ENCODE assay signal across 16 cellular contexts in genomic region chr5:150460781-150461180, GRCh38. TPM values are rescaled to one million over a fixed set of nuclear protein-coding genes. Genes with fewer than 3 reads are reported as not detected.
A peak's percentile ranks its signal among the peaks of the same experiment; 100 is the strongest.
DNase-seq lines count a peak whose midpoint lies in the region; ATAC-seq and TF ChIP-seq lines count a peak whose summit lies in the region.
"Had no signal": no experiment of that assay in that cellular context is flagged by ENCODE, and none has a peak within 500 bp of the region (broad histone marks: within the 10 kb centered on the region; RNA-seq: fewer than 3 reads in every experiment).

No MANE protein-coding gene starts in this region.

- no peak overlapping the region for H3K14ac ChIP-seq in neuronal stem cell (ENCODE audit: low read length)

- H2AK5ac ChIP-seq in neuronal stem cell (ENCODE audit: low read depth, low read length), result peak overlapping the region; percentile 66

- no peaks in the 10 kb centered on the region for H3K36me3 ChIP-seq in HCT116 (ENCODE audit: control insufficient read depth in 1 of 2, insufficient read depth in 2 of 2, low read length in 2 of 2)
- H3K36me3 ChIP-seq in neuronal stem cell (replicated peaks in 1 of 2; ENCODE audit: control insufficient read depth in 2 of 2, insufficient read depth in 2 of 2, low read length in 2 of 2), result no peaks in the 10 kb centered on the region
- H3K36me3 ChIP-seq: upper lobe of right lung had no signal

- no peak overlapping the region for H3K9ac ChIP-seq in HCT116 (ENCODE audit: low read length)
- H3K9ac ChIP-seq in neuronal stem cell (ENCODE audit: low read depth, low read length, poor library complexity), result no peak overlapping the region

- H3K4me2 ChIP-seq in HCT116 (ENCODE audit: low read length), result peak overlapping the region; percentile 3; the same call in 1 of the 2 replicates
- H3K4me2 ChIP-seq in neuronal stem cell (ENCODE audit: insufficient read depth, low read length, poor library complexity, severe bottlenecking), result no peak overlapping the region

- RAD21 ChIA-PET in HCT116 (lab: Charles Lee; ENCODE audit: low non-redundant PET in 1 of 2, low total read pairs in 2 of 2, uncharacterized antibody in 2 of 2, unreplicated experiment in 2 of 2), result no interaction called here

- no peaks in the 10 kb centered on the region for H3K79me2 ChIP-seq in HCT116 (ENCODE audit: insufficient read depth, low read length)

- BruUV-seq in HCT116 (replicated peaks; lab: Mats Ljungman, UMichigan), result no TSS peak

- no peak overlapping the region for H4K91ac ChIP-seq in neuronal stem cell (ENCODE audit: low read depth, low read length, poor library complexity)

- H3K4ac ChIP-seq in neuronal stem cell (ENCODE audit: low read length), result no peak overlapping the region

- H2BK15ac ChIP-seq in neuronal stem cell (ENCODE audit: low read length), result no peak overlapping the region

- TF ChIP-seq CTCF in HCT116 (IDR thresholded peaks at IDR 0.05 in 2 of 3, conservative IDR thresholded peaks at IDR 0.05 in 1 of 3; ENCODE audit: borderline replicate concordance in 1 of 3, insufficient read depth in 1 of 3, low read depth in 2 of 3, low read length in 2 of 3) (no peak), activated B cell treated with CpG ODN at 0.5 μM for 24 hours (IDR thresholded peaks at IDR 0.05) (no peak), coronary artery (IDR thresholded peaks at IDR 0.05) (no peak)

- intact Hi-C loops in HCT116 (cut with micrococcal nuclease) (no loop called here), activated B cell treated with CpG ODN at 0.5 μM for 24 hours (cut with micrococcal nuclease) (loop anchor here (1.0 kb wide), 2 partner anchors 30 to 101 kb away; no protein-coding TSS in a partner anchor)

- H3K27ac ChIP-seq in HCT116 (ENCODE audit: low read depth, low read length) (no peak overlapping the region; the same call in 1 of the 2 replicates), neuronal stem cell (replicated peaks; ENCODE audit: low read length) (no peak overlapping the region), coronary artery (no peak overlapping the region)
- H3K27ac ChIP-seq: dorsolateral prefrontal cortex, upper lobe of right lung had no signal

- peaks cover 44% of the 10 kb centered on the region for H3K4me1 Mint-ChIP-seq in activated B cell treated with CpG ODN at 0.5 μM for 24 hours

- H3K27me3 ChIP-seq in HCT116 (ENCODE audit: insufficient read depth, low read length) (no peaks in the 10 kb centered on the region), neuronal stem cell (ENCODE audit: control insufficient read depth in 3 of 3, insufficient read depth in 3 of 3, low read depth in 1 of 3, low read length in 3 of 3) (no peaks in the 10 kb centered on the region)
- H3K27me3 ChIP-seq: dorsolateral prefrontal cortex, upper lobe of right lung had no signal

- peak overlapping the region; percentile 6 for H2BK5ac ChIP-seq in neuronal stem cell (ENCODE audit: low read length)

- H3K9me2 ChIP-seq in HCT116 (ENCODE audit: insufficient read depth), result no peaks in the 10 kb centered on the region

- no peak overlapping the region for H3K23ac ChIP-seq in neuronal stem cell (ENCODE audit: low read depth, low read length, poor library complexity)

- TF ChIP-seq RAD21 in HCT116 (IDR thresholded peaks at IDR 0.05; ENCODE audit: low read depth), result no peak

- peak overlapping the region; percentile 19 for H4K8ac ChIP-seq in neuronal stem cell (ENCODE audit: low read depth, low read length)

- no peaks in the 10 kb centered on the region for H3K9me3 Mint-ChIP-seq in activated B cell treated with CpG ODN at 0.5 μM for 24 hours

- no peak overlapping the region for H2BK120ac ChIP-seq in neuronal stem cell (ENCODE audit: low read depth, low read length)

- peaks cover 2% of the 10 kb centered on the region for H3K79me1 ChIP-seq in neuronal stem cell (ENCODE audit: low read depth, low read length)

- ATAC-seq in HCT116 (no peak), activated B cell treated with CpG ODN at 0.5 μM for 24 hours (ENCODE audit: low read depth) (no peak)
- ATAC-seq: upper lobe of right lung had no signal

- H3K4me3 Mint-ChIP-seq in activated B cell treated with CpG ODN at 0.5 μM for 24 hours, result peak overlapping the region; percentile 35

- no peaks in the 10 kb centered on the region for H3K9me3 ChIP-seq in HCT116 (ENCODE audit: control insufficient read depth in 1 of 2, insufficient read depth in 1 of 2, low read depth in 1 of 2, low read length in 2 of 2)
- H3K9me3 ChIP-seq in neuronal stem cell (replicated peaks in 1 of 2; ENCODE audit: control insufficient read depth in 2 of 2, insufficient read depth in 1 of 2, low read depth in 1 of 2, low read length in 2 of 2), result no peaks in the 10 kb centered on the region
- H3K9me3 ChIP-seq: upper lobe of right lung had no signal

- peak; percentile 56 for DNase-seq in NCI-H2107 treated with DMSO at 0.1 percent for 48 hours (lab: John Stamatoyannopoulos, UW; ENCODE audit: unreplicated experiment)
- no peak for DNase-seq in NCI-H2107 (lab: John Stamatoyannopoulos, UW)
- no peak for DNase-seq in HCT116 (ENCODE audit: low read depth, low spot score)
- DNase-seq in activated B cell treated with CpG ODN at 0.5 μM for 24 hours, result no peak
- DNase-seq in neuronal stem cell (ENCODE audit: low spot score), result no peak
- DNase-seq in stimulated activated CD4-positive, alpha-beta T cell treated with anti-CD3 and anti-CD28 coated beads, Interleukin-2, amount 100 ng/mL, for 24 hours, result no peak
- DNase-seq in D341Med (ENCODE audit: low spot score), result no peak
- DNase-seq in coronary artery (ENCODE audit: low spot score), result no peak
- DNase-seq: anterior cingulate cortex, dorsolateral prefrontal cortex, kidney glomerular epithelial cell, NCI-H1048, small intestine, upper lobe of right lung had no signal

- POLR2A ChIA-PET in HCT116 (lab: Charles Lee) (interaction anchor here (0.9 kb wide), 1 partner anchor 10 kb away, joined by 4 read pairs; no protein-coding TSS in a partner anchor), activated B cell treated with CpG ODN at 0.5 μM for 24 hours (lab: Charles Lee) (interaction anchor here (0.8 to 1.5 kb wide), 6 partner anchors 11 to 240 kb away, joined by 3 to 11 read pairs (median 5); partner anchors contain the start of genes CD74, RBM22 and RPS14)

- H3K36me3 Mint-ChIP-seq in activated B cell treated with CpG ODN at 0.5 μM for 24 hours (ENCODE audit: low read depth), result no peaks in the 10 kb centered on the region

- H3K18ac ChIP-seq in neuronal stem cell (ENCODE audit: low read length), result no peak overlapping the region

- no peaks in the 10 kb centered on the region for H3K27me3 Mint-ChIP-seq in activated B cell treated with CpG ODN at 0.5 μM for 24 hours

- no peaks in the 10 kb centered on the region for H4K20me1 ChIP-seq in HCT116 (ENCODE audit: insufficient read depth)

- WGBS in neuronal stem cell (ENCODE audit: extremely low coverage in 2 of 2, insufficient read length in 2 of 2, insufficient replicate concordance in 1 of 2), 2 donors, result no CpG with 5 or more reads among the region's 2 CpGs

- H2BK12ac ChIP-seq in neuronal stem cell (ENCODE audit: low read length), result no peak overlapping the region

- no peak for TF ChIP-seq POLR2A in HCT116 (IDR thresholded peaks at IDR 0.05; ENCODE audit: borderline replicate concordance, extremely low read depth, insufficient read depth, insufficient read length)

- H3K4me3 ChIP-seq in HCT116 (replicated peaks in 1 of 2; ENCODE audit: low read depth in 1 of 2, low read length in 2 of 2) (no peak overlapping the region), neuronal stem cell (ENCODE audit: low read length in 2 of 2) (no peak overlapping the region), coronary artery (no peak overlapping the region)
- H3K4me3 ChIP-seq: dorsolateral prefrontal cortex, upper lobe of right lung had no signal

- H3K4me1 ChIP-seq in HCT116 (ENCODE audit: control insufficient read depth in 1 of 2, insufficient read depth in 2 of 2, low read length in 2 of 2), result peaks cover 20 to 26% of the 10 kb centered on the region in 2 experiments
- peaks cover 6 to 14% of the 10 kb centered on the region in 2 donors for H3K4me1 ChIP-seq in neuronal stem cell (ENCODE audit: control insufficient read depth in 2 of 2, insufficient read depth in 1 of 2, low read depth in 1 of 2, low read length in 2 of 2)

- peak overlapping the region; percentile 21 for H2AFZ ChIP-seq in HCT116 (ENCODE audit: low read depth, low read length, poor library complexity, severe bottlenecking)
- H2AFZ ChIP-seq in neuronal stem cell (ENCODE audit: low read length), result peak overlapping the region; percentile 9

- peak overlapping the region; percentile 84 for H3K27ac Mint-ChIP-seq in activated B cell treated with CpG ODN at 0.5 μM for 24 hours

- CTCF ChIA-PET in HCT116 (lab: Charles Lee) (interaction anchor here (0.6 to 1.1 kb wide), 2 partner anchors 84 kb away, joined by 3 to 5 read pairs; no protein-coding TSS in a partner anchor), activated B cell treated with CpG ODN at 0.5 μM for 24 hours (lab: Charles Lee) (interaction anchor here (0.7 to 3.8 kb wide), 7 partner anchors 11 to 196 kb away, joined by 3 to 51 read pairs (median 7); partner anchors contain the start of gene RPS14)

TF ChIP-seq in HCT116, 20 proteins besides CTCF, POLR2A, EP300 and RAD21 (continues in another document):
- TF ChIP-seq SP1 (IDR thresholded peaks at IDR 0.05; ENCODE audit: low read depth), result no peak

RNA-seq across cellular contexts. Expression of gene RPS14, which starts 11.2 kb away (rescaled TPM):
- total RNA-seq in HCT116 (2021; ENCODE audit: unreplicated experiment) (2,557 TPM), activated B cell treated with CpG ODN at 0.5 μM for 24 hours (4,086 and 4,865 TPM in 2 replicates)
- polyA plus RNA-seq in HCT116 (2012), result 4,169 and 4,510 TPM in 2 replicates
- 5,106 TPM for polyA plus RNA-seq in neuronal stem cell (2013, experiment 1 of 2)
- 5,095 TPM for polyA plus RNA-seq in neuronal stem cell (2013, experiment 2 of 2)

RNA-seq across cellular contexts. Expression of gene NDST1, which starts 47.1 kb away (rescaled TPM):
- 33.1 TPM for total RNA-seq in HCT116 (2021; ENCODE audit: unreplicated experiment)
- polyA plus RNA-seq in HCT116 (2012), result 14.9 and 19.5 TPM in 2 replicates
- 5.7 and 8.1 TPM in 2 replicates for total RNA-seq in activated B cell treated with CpG ODN at 0.5 μM for 24 hours
- polyA plus RNA-seq in neuronal stem cell (2013, experiment 1 of 2), result 27.1 TPM
- 25.9 TPM for polyA plus RNA-seq in neuronal stem cell (2013, experiment 2 of 2)

RNA-seq across cellular contexts. Expression of gene CD74, which starts 48.1 kb away (rescaled TPM):
- 8.9 TPM for total RNA-seq in HCT116 (2021; ENCODE audit: unreplicated experiment)
- polyA plus RNA-seq in HCT116 (2012), result 0.36 and 0.50 TPM in 2 replicates
- total RNA-seq in activated B cell treated with CpG ODN at 0.5 μM for 24 hours, result 5,323 and 5,628 TPM in 2 replicates
- polyA plus RNA-seq in neuronal stem cell (2013, experiment 1 of 2), result 61.0 TPM
- polyA plus RNA-seq in neuronal stem cell (2013, experiment 2 of 2), result 61.3 TPM
- total RNA-seq: NCI-H460 had no signal
- polyA plus RNA-seq: neural cell had no signal

Comparison
In these comparisons a context has a peak if more than half of its experiments do, and no peak if none do; other contexts are left out.
1. RNA of gene CD74, which starts 48.1 kb away (total RNA-seq): 5,323 to 5,628 TPM in activated B cell treated with CpG ODN at 0.5 μM for 24 hours; 8.9 TPM in HCT116 (single experiment); every median in the first group is over 100 times any median in the second.